18 cellular contexts compared by ENCODE assay signal in genomic region chr2:627340-627709, GRCh38. TPM values are rescaled to one million over a fixed set of nuclear protein-coding genes. Genes with fewer than 3 reads are reported as not detected.
DNase-seq lines count a peak whose midpoint lies in the region; ATAC-seq, FAIRE-seq and TF ChIP-seq lines count a peak whose summit lies in the region.
"Had no signal": no experiment of that assay in that cellular context is flagged by ENCODE, and none has a peak within 500 bp of the region (broad histone marks: within the 10 kb centered on the region; RNA-seq: fewer than 3 reads in every experiment).

No MANE protein-coding gene starts in this region.

- H3K4me3 Mint-ChIP-seq in neural progenitor cell: no peak overlapping the region
- H3K4me3 Mint-ChIP-seq: CD14-positive monocyte; CD8-positive, alpha-beta T cell; H9 had no signal

- H3K9me3 Mint-ChIP-seq in neural progenitor cell: peaks cover 7% of the 10 kb centered on the region
- H3K9me3 Mint-ChIP-seq: CD8-positive, alpha-beta T cell had no signal

- H3K36me3 ChIP-seq in right atrium auricular region (no peaks in the 10 kb centered on the region), neural progenitor cell (peaks cover 3% of the 10 kb centered on the region), thyroid gland (no peaks in the 10 kb centered on the region)

- no peaks in the 10 kb centered on the region for H3K36me3 Mint-ChIP-seq in neural progenitor cell
- H3K36me3 Mint-ChIP-seq: CD14-positive monocyte; CD8-positive, alpha-beta T cell had no signal

- FAIRE-seq in RCC 7860 (lab: Jason Lieb, UNC): no peak
- FAIRE-seq: A549, D721Med, G401.6, GM12891 had no signal

- peaks cover 32% of the 10 kb centered on the region for H3K4me1 Mint-ChIP-seq in neural progenitor cell
- H3K4me1 Mint-ChIP-seq: CD14-positive monocyte had no signal

- H3K27me3 Mint-ChIP-seq in neural progenitor cell (ENCODE audit: insufficient read depth, low read depth): peaks cover 8% of the 10 kb centered on the region

- H3K27me3 ChIP-seq in right atrium auricular region (no peaks in the 10 kb centered on the region), neural progenitor cell (no peaks in the 10 kb centered on the region), thyroid gland (no peaks in the 10 kb centered on the region)

- no peaks in the 10 kb centered on the region for H3K4me1 ChIP-seq in right atrium auricular region
- H3K4me1 ChIP-seq in neural progenitor cell: peaks cover 38% of the 10 kb centered on the region
- H3K4me1 ChIP-seq in thyroid gland: peaks cover 8 to 13% of the 10 kb centered on the region in 2 donors
- H3K4me1 ChIP-seq: A549 had no signal

- H3K9me3 ChIP-seq in right atrium auricular region (no peaks in the 10 kb centered on the region), neural progenitor cell (ENCODE audit: low read depth) (no peaks in the 10 kb centered on the region), thyroid gland (no peaks in the 10 kb centered on the region)
- H3K9me3 ChIP-seq: A549 had no signal

- H3K27ac Mint-ChIP-seq in neural progenitor cell: peak overlapping the region; percentile 51
- H3K27ac Mint-ChIP-seq: CD14-positive monocyte; CD8-positive, alpha-beta T cell had no signal

- no peak overlapping the region for H3K9ac ChIP-seq in neural progenitor cell
- H3K9ac ChIP-seq: GM23248 had no signal

- DNase-seq in right atrium auricular region (ENCODE audit: low spot score): peak; percentile 42
- DNase-seq in Right ventricle myocardium inferior (ENCODE audit: missing footprints): no peak
- peak; percentile 34 for DNase-seq in ecto neural progenitor cell (ENCODE audit: low spot score)
- peak; percentile 34 for DNase-seq in neural progenitor cell (ENCODE audit: low spot score)
- DNase-seq in RCC 7860 (ENCODE audit: low spot score): no peak
- no peak for DNase-seq in thyroid gland
- no peak for DNase-seq in germinal center (ENCODE audit: low spot score)
- DNase-seq: CD8-positive, alpha-beta T cell; DMS153; DMS79 treated with DMSO at 0.1 percent for 48 hours; EL; GM23248; H9 had no signal

- no peaks in the 10 kb centered on the region for H3K79me2 ChIP-seq in neural progenitor cell (ENCODE audit: low read depth)

- peaks cover 19% of the 10 kb centered on the region for H3F3A ChIP-seq in neural progenitor cell (ENCODE audit: low read depth)

- no peak for ATAC-seq in Right ventricle myocardium inferior
- ATAC-seq: A549; CD8-positive, alpha-beta T cell had no signal

- TF ChIP-seq CTCF in right atrium auricular region (IDR thresholded peaks at IDR 0.05) (no peak), neural progenitor cell (IDR thresholded peaks at IDR 0.05) (peak; percentile 18), thyroid gland (IDR thresholded peaks at IDR 0.05) (no peak)

- H3K27ac ChIP-seq in right atrium auricular region (no peak overlapping the region), neural progenitor cell (no peak overlapping the region), thyroid gland (no peak overlapping the region)
- H3K27ac ChIP-seq: A549, GM23248 had no signal

- H2AFZ ChIP-seq in neural progenitor cell (replicated peaks): no peak overlapping the region
- H2AFZ ChIP-seq: GM23248 had no signal

- H3K4me3 ChIP-seq in right atrium auricular region: no peak overlapping the region
- H3K4me3 ChIP-seq in neural progenitor cell: no peak overlapping the region
- H3K4me3 ChIP-seq in thyroid gland (replicated peaks in 1 of 3): no peak overlapping the region
- H3K4me3 ChIP-seq: A549, GM23248 had no signal

- H3K4me2 ChIP-seq in neural progenitor cell: peak overlapping the region; percentile 50
- H3K4me2 ChIP-seq: A549 had no signal

- TF ChIP-seq POLR2A in thyroid gland (IDR thresholded peaks at IDR 0.05): no peak

- intact Hi-C loops in Right ventricle myocardium inferior (cut with DNase I): no loop called here
- intact Hi-C loops in thyroid gland (cut with DNase I): no loop called here

- H4K20me1 ChIP-seq in neural progenitor cell (ENCODE audit: low read depth): no peaks in the 10 kb centered on the region

- whole genome bisulfite sequencing in thyroid gland, 2 donors: 92 to 97% methylated on average over 9 of the region's 9 CpGs

RNA-seq across cellular contexts. Expression of gene TMEM18, which starts 49.9 kb away (rescaled TPM):
- total RNA-seq in right atrium auricular region (10 to 100 TPM in 1 of 2 donors, 1 to 10 TPM in 1; 7.6 to 11.9 TPM), Right ventricle myocardium inferior (10.6 TPM), neural progenitor cell (ENCODE audit: low replicate concordance) (23.5 and 50.0 TPM in 2 replicates), thyroid gland (10 to 100 TPM; 22.2 to 32.0 (median 28.7) TPM)

Comparison
In these comparisons a context has a peak if more than half of its experiments do, and no peak if none do; other contexts are left out.
1. DNase-seq: peak in right atrium auricular region (single experiment), ecto neural progenitor cell (single experiment) and neural progenitor cell (single experiment); none in Right ventricle myocardium inferior (single experiment), RCC 7860 (single experiment), thyroid gland (0 of 2) and germinal center (single experiment).